Comparison of ENCODE assay signal across 1 cellular context in the genomic region with DNA sequence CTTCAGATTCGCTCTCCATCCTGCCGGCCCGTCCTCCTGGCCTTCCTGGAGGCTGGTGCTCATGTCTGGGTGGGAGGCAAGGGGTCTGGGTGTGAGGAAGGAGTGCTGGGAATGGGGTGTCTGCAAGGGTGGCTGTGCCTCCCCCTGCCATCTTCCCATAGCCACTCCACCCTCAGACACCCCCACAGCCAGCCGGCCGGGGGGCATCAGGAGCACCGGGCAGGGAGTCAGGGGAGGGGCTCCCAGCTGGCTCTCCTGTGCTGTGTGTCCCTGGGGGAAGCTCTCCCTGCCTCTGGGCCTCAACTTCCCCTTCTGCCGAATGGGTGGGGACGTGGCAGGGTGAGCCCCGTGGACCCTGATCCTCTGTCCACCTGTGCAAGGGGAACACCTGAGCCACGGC.
TF ChIP-seq lines count a peak whose summit lies in the region.

No MANE protein-coding gene starts in this region.

TF ChIP-seq in H1, 55 proteins besides CTCF, POLR2A, EP300 and RAD21 (continued from another document):
- no peak for TF ChIP-seq SIN3A (conservative IDR thresholded peaks at IDR 0.05 in 1 of 2, IDR thresholded peaks at IDR 0.05 in 1 of 2; ENCODE audit: low read depth in 1 of 2, low read length in 2 of 2)
- no peak for TF ChIP-seq CHD1 (IDR thresholded peaks at IDR 0.05; ENCODE audit: low read depth, low read length)
- TF ChIP-seq CHD2 (IDR thresholded peaks at IDR 0.05; ENCODE audit: low read length) = no peak
- no peak for TF ChIP-seq MAFK (IDR thresholded peaks at IDR 0.05; ENCODE audit: low read depth, low read length)
- TF ChIP-seq SAP30 (IDR thresholded peaks at IDR 0.05; ENCODE audit: insufficient read depth, insufficient replicate concordance, low read length) = no peak
- no peak for TF ChIP-seq FOSL1 (IDR thresholded peaks at IDR 0.05; ENCODE audit: insufficient read depth, low read depth, low read length)
- no peak for TF ChIP-seq SP2 (IDR thresholded peaks at IDR 0.05; ENCODE audit: low read length)
- TF ChIP-seq, protein P1, sequence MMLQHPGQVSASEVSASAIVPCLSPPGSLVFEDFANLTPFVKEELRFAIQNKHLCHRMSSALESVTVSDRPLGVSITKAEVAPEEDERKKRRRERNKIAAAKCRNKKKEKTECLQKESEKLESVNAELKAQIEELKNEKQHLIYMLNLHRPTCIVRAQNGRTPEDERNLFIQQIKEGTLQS (IDR thresholded peaks at IDR 0.05; ENCODE audit: insufficient read depth, low read depth, low read length) = no peak
- no peak for TF ChIP-seq POLR2AphosphoS5 (IDR thresholded peaks at IDR 0.05; ENCODE audit: low read depth, low read length)
- no peak for TF ChIP-seq CBX8 (IDR thresholded peaks at IDR 0.05; ENCODE audit: borderline replicate concordance, low read depth, low read length)
- no peak for TF ChIP-seq SP1 (IDR thresholded peaks at IDR 0.05; ENCODE audit: low read depth, low read length)
- TF ChIP-seq, protein P2, sequence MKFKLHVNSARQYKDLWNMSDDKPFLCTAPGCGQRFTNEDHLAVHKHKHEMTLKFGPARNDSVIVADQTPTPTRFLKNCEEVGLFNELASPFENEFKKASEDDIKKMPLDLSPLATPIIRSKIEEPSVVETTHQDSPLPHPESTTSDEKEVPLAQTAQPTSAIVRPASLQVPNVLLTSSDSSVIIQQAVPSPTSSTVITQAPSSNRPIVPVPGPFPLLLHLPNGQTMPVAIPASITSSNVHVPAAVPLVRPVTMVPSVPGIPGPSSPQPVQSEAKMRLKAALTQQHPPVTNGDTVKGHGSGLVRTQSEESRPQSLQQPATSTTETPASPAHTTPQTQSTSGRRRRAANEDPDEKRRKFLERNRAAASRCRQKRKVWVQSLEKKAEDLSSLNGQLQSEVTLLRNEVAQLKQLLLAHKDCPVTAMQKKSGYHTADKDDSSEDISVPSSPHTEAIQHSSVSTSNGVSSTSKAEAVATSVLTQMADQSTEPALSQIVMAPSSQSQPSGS (IDR thresholded peaks at IDR 0.05; ENCODE audit: low read length) = no peak
